1 cellular context compared by ENCODE assay signal in genomic region chr19:33177417-33177976, GRCh38.
TF ChIP-seq lines count a peak whose summit lies in the region.

No MANE protein-coding gene starts in this region.

TF ChIP-seq in GM23338, 12 proteins besides CTCF, POLR2A, EP300 and RAD21 (continued from another document):
- TF ChIP-seq, protein P1, sequence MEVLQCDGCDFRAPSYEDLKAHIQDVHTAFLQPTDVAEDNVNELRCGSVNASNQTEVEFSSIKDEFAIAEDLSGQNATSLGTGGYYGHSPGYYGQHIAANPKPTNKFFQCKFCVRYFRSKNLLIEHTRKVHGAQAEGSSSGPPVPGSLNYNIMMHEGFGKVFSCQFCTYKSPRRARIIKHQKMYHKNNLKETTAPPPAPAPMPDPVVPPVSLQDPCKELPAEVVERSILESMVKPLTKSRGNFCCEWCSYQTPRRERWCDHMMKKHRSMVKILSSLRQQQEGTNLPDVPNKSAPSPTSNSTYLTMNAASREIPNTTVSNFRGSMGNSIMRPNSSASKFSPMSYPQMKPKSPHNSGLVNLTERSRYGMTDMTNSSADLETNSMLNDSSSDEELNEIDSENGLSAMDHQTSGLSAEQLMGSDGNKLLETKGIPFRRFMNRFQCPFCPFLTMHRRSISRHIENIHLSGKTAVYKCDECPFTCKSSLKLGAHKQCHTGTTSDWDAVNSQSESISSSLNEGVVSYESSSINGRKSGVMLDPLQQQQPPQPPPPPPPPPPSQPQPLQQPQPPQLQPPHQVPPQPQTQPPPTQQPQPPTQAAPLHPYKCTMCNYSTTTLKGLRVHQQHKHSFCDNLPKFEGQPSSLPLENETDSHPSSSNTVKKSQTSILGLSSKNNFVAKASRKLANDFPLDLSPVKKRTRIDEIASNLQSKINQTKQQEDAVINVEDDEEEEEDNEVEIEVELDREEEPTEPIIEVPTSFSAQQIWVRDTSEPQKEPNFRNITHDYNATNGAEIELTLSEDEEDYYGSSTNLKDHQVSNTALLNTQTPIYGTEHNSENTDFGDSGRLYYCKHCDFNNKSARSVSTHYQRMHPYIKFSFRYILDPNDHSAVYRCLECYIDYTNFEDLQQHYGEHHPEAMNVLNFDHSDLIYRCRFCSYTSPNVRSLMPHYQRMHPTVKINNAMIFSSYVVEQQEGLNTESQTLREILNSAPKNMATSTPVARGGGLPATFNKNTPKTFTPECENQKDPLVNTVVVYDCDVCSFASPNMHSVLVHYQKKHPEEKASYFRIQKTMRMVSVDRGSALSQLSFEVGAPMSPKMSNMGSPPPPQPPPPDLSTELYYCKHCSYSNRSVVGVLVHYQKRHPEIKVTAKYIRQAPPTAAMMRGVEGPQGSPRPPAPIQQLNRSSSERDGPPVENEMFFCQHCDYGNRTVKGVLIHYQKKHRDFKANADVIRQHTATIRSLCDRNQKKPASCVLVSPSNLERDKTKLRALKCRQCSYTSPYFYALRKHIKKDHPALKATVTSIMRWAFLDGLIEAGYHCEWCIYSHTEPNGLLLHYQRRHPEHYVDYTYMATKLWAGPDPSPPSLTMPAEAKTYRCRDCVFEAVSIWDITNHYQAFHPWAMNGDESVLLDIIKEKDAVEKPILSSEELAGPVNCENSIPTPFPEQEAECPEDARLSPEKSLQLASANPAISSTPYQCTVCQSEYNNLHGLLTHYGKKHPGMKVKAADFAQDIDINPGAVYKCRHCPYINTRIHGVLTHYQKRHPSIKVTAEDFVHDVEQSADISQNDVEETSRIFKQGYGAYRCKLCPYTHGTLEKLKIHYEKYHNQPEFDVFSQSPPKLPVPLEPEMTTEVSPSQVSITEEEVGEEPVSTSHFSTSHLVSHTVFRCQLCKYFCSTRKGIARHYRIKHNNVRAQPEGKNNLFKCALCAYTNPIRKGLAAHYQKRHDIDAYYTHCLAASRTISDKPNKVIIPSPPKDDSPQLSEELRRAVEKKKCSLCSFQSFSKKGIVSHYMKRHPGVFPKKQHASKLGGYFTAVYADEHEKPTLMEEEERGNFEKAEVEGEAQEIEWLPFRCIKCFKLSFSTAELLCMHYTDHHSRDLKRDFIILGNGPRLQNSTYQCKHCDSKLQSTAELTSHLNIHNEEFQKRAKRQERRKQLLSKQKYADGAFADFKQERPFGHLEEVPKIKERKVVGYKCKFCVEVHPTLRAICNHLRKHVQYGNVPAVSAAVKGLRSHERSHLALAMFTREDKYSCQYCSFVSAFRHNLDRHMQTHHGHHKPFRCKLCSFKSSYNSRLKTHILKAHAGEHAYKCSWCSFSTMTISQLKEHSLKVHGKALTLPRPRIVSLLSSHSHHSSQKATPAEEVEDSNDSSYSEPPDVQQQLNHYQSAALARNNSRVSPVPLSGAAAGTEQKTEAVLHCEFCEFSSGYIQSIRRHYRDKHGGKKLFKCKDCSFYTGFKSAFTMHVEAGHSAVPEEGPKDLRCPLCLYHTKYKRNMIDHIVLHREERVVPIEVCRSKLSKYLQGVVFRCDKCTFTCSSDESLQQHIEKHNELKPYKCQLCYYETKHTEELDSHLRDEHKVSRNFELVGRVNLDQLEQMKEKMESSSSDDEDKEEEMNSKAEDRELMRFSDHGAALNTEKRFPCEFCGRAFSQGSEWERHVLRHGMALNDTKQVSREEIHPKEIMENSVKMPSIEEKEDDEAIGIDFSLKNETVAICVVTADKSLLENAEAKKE (CRISPR knock-in tag; IDR thresholded peaks at IDR 0.05): no peak
- TF ChIP-seq EZH2phosphoT487 (IDR thresholded peaks at IDR 0.05; ENCODE audit: unreplicated experiment) (no peak), STAT1 (IDR thresholded peaks at IDR 0.05; ENCODE audit: unreplicated experiment) (no peak), ZNF114 (CRISPR knock-in tag; IDR thresholded peaks at IDR 0.05) (no peak), EZH2 (IDR thresholded peaks at IDR 0.05; ENCODE audit: low read depth, unreplicated experiment) (no peak), JUNB (IDR thresholded peaks at IDR 0.05; ENCODE audit: unreplicated experiment) (no peak), NANOG (IDR thresholded peaks at IDR 0.05; ENCODE audit: borderline replicate concordance) (no peak), ZNF331 (CRISPR knock-in tag; IDR thresholded peaks at IDR 0.05; ENCODE audit: low read depth) (no peak)
- TF ChIP-seq, protein P2, sequence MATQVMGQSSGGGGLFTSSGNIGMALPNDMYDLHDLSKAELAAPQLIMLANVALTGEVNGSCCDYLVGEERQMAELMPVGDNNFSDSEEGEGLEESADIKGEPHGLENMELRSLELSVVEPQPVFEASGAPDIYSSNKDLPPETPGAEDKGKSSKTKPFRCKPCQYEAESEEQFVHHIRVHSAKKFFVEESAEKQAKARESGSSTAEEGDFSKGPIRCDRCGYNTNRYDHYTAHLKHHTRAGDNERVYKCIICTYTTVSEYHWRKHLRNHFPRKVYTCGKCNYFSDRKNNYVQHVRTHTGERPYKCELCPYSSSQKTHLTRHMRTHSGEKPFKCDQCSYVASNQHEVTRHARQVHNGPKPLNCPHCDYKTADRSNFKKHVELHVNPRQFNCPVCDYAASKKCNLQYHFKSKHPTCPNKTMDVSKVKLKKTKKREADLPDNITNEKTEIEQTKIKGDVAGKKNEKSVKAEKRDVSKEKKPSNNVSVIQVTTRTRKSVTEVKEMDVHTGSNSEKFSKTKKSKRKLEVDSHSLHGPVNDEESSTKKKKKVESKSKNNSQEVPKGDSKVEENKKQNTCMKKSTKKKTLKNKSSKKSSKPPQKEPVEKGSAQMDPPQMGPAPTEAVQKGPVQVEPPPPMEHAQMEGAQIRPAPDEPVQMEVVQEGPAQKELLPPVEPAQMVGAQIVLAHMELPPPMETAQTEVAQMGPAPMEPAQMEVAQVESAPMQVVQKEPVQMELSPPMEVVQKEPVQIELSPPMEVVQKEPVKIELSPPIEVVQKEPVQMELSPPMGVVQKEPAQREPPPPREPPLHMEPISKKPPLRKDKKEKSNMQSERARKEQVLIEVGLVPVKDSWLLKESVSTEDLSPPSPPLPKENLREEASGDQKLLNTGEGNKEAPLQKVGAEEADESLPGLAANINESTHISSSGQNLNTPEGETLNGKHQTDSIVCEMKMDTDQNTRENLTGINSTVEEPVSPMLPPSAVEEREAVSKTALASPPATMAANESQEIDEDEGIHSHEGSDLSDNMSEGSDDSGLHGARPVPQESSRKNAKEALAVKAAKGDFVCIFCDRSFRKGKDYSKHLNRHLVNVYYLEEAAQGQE (IDR thresholded peaks at IDR 0.05; ENCODE audit: unreplicated experiment): no peak
